22 cellular contexts compared by ENCODE assay signal in the genomic region with DNA sequence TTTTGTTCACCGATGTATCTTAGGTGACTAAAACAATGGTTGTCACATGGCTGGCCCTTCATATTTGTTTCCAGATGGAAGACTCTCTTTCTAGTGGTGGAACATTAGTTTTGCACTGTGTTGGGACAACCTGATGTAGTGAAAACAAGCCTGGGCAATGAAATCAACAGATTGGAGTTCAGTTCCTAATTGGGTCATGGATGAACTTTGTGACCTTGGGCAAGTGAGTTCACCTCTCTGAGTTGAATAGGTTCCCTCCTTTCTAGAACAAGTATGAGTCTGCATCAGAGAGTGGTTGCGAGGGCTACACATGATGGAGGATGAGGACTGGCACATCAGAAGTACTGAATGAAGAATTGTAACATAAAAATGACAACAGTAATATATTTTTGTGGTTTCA. TPM values are rescaled to one million over a fixed set of nuclear protein-coding genes. Genes with fewer than 3 reads are reported as not detected.
DNase-seq lines count a peak whose midpoint lies in the region; TF ChIP-seq lines count a peak whose summit lies in the region.
"Had no signal": no experiment of that assay in that cellular context is flagged by ENCODE, and none has a peak within 500 bp of the region (broad histone marks: within the 10 kb centered on the region; RNA-seq: fewer than 3 reads in every experiment).

No MANE protein-coding gene starts in this region.

- DNase-seq in activated naive CD4-positive, alpha-beta T cell treated with anti-CD3 and anti-CD28 coated beads, Interleukin-2, amount 10 ng/mL, durations not matched to agents 7 days and 5 days, result no peak
- DNase-seq in mesothelial cell of epicardium (ENCODE audit: low spot score in 2 of 2, unreplicated experiment in 2 of 2), result no peak
- no peak for DNase-seq in type B pancreatic cell (ENCODE audit: extremely low spot score, unreplicated experiment)
- DNase-seq in NCI-H1105 treated with DMSO at 0.1 percent for 48 hours (lab: John Stamatoyannopoulos, UW), result no peak
- DNase-seq in germinal center (ENCODE audit: low spot score), result no peak
- DNase-seq in DMS79 (lab: John Stamatoyannopoulos, UW), result no peak
- DNase-seq: COR-L47; EL; GDM1; Karpas-422; NCI-H1092 treated with DMSO at 0.1 percent for 48 hours; NCI-H1436 treated with DMSO at 0.1 percent for 48 hours; NCI-H1930; NCI-H446 treated with DMSO at 0.1 percent for 48 hours; NCI-H526; NCI-H82; NK-92 treated with Interleukin-12 subunit alpha and Interleukin-12 subunit beta, amount 100 ng/mL, for 24 hours; PC-3; SK-N-SH had no signal

- H3K9me3 Mint-ChIP-seq in activated naive CD4-positive, alpha-beta T cell treated with anti-CD3 and anti-CD28 coated beads, Interleukin-2, amount 50 U/mL, for 24 hours, result no peaks in the 10 kb centered on the region
- H3K9me3 Mint-ChIP-seq in activated naive CD4-positive, alpha-beta T cell treated with anti-CD3 and anti-CD28 coated beads, Interleukin-2, amount 10 ng/mL, durations not matched to agents 7 days and 5 days, result peaks cover 18% of the 10 kb centered on the region
- H3K9me3 Mint-ChIP-seq in brain (peaks cover 0 to 2% (median 0%) of the 10 kb centered on the region in 5 experiments), mesothelial cell of epicardium (no peaks in the 10 kb centered on the region), type B pancreatic cell (no peaks in the 10 kb centered on the region)

- H3K4me1 Mint-ChIP-seq in activated naive CD4-positive, alpha-beta T cell treated with anti-CD3 and anti-CD28 coated beads, Interleukin-2, amount 50 U/mL, for 24 hours, result peaks cover 30% of the 10 kb centered on the region
- peaks cover 14% of the 10 kb centered on the region for H3K4me1 Mint-ChIP-seq in activated naive CD4-positive, alpha-beta T cell treated with anti-CD3 and anti-CD28 coated beads, Interleukin-2, amount 10 ng/mL, durations not matched to agents 7 days and 5 days
- H3K4me1 Mint-ChIP-seq in brain, result peaks cover 27% of the 10 kb centered on the region
- H3K4me1 Mint-ChIP-seq in mesothelial cell of epicardium, result peaks cover 44% of the 10 kb centered on the region
- peaks cover 24% of the 10 kb centered on the region for H3K4me1 Mint-ChIP-seq in type B pancreatic cell (ENCODE audit: unreplicated experiment)

- H3K36me3 Mint-ChIP-seq in activated naive CD4-positive, alpha-beta T cell treated with anti-CD3 and anti-CD28 coated beads, Interleukin-2, amount 50 U/mL, for 24 hours, result no peaks in the 10 kb centered on the region
- H3K36me3 Mint-ChIP-seq in activated naive CD4-positive, alpha-beta T cell treated with anti-CD3 and anti-CD28 coated beads, Interleukin-2, amount 10 ng/mL, durations not matched to agents 7 days and 5 days, result peaks cover 4% of the 10 kb centered on the region
- no peaks in the 10 kb centered on the region for H3K36me3 Mint-ChIP-seq in brain
- no peaks in the 10 kb centered on the region for H3K36me3 Mint-ChIP-seq in mesothelial cell of epicardium
- peaks cover 4% of the 10 kb centered on the region for H3K36me3 Mint-ChIP-seq in type B pancreatic cell

- H3K4me3 Mint-ChIP-seq in activated naive CD4-positive, alpha-beta T cell treated with anti-CD3 and anti-CD28 coated beads, Interleukin-2, amount 50 U/mL, for 24 hours, result no peak overlapping the region
- no peak overlapping the region for H3K4me3 Mint-ChIP-seq in activated naive CD4-positive, alpha-beta T cell treated with anti-CD3 and anti-CD28 coated beads, Interleukin-2, amount 10 ng/mL, durations not matched to agents 7 days and 5 days
- H3K4me3 Mint-ChIP-seq in brain (peak overlapping the region in 3 of 5 experiments; percentile 32 to 43 (median 34)), mesothelial cell of epicardium (no peak overlapping the region), type B pancreatic cell (peak overlapping the region; percentile 26)
- H3K4me3 Mint-ChIP-seq: B cell had no signal

- H3K27ac Mint-ChIP-seq in activated naive CD4-positive, alpha-beta T cell treated with anti-CD3 and anti-CD28 coated beads, Interleukin-2, amount 50 U/mL, for 24 hours, result peak overlapping the region; percentile 20
- no peak overlapping the region for H3K27ac Mint-ChIP-seq in activated naive CD4-positive, alpha-beta T cell treated with anti-CD3 and anti-CD28 coated beads, Interleukin-2, amount 10 ng/mL, durations not matched to agents 7 days and 5 days
- H3K27ac Mint-ChIP-seq in brain, result no peak overlapping the region
- peak overlapping the region; percentile 15 for H3K27ac Mint-ChIP-seq in mesothelial cell of epicardium
- no peak overlapping the region for H3K27ac Mint-ChIP-seq in type B pancreatic cell
- H3K27ac Mint-ChIP-seq: B cell had no signal

- CTCF ChIA-PET in activated naive CD4-positive, alpha-beta T cell treated with anti-CD3 and anti-CD28 coated beads, Interleukin-2, amount 10 ng/mL, durations not matched to agents 7 days and 5 days (lab: Charles Lee), result no interaction called here

- H3K27me3 Mint-ChIP-seq in activated naive CD4-positive, alpha-beta T cell treated with anti-CD3 and anti-CD28 coated beads, Interleukin-2, amount 50 U/mL, for 24 hours, result no peaks in the 10 kb centered on the region
- H3K27me3 Mint-ChIP-seq in activated naive CD4-positive, alpha-beta T cell treated with anti-CD3 and anti-CD28 coated beads, Interleukin-2, amount 10 ng/mL, durations not matched to agents 7 days and 5 days, result peaks cover 87% of the 10 kb centered on the region
- peaks cover 52% of the 10 kb centered on the region for H3K27me3 Mint-ChIP-seq in brain
- peaks cover 2% of the 10 kb centered on the region for H3K27me3 Mint-ChIP-seq in mesothelial cell of epicardium (ENCODE audit: low read depth)
- peaks cover 45% of the 10 kb centered on the region for H3K27me3 Mint-ChIP-seq in type B pancreatic cell

- no peak for TF ChIP-seq CTCF in brain (conservative IDR thresholded peaks at IDR 0.05)
- TF ChIP-seq CTCF in mesothelial cell of epicardium (IDR thresholded peaks at IDR 0.05; ENCODE audit: unreplicated experiment), result no peak
- TF ChIP-seq CTCF in type B pancreatic cell (conservative IDR thresholded peaks at IDR 0.05), result no peak

RNA-seq across cellular contexts. Expression of gene NKD1, which starts 2.1 kb away (rescaled TPM):
- polyA plus RNA-seq in brain (ENCODE audit: insufficient read depth, low read depth, low replicate concordance), result 3.0 TPM
- 60.1 to 63.0 TPM (median 61.5 TPM) in 3 replicates for total RNA-seq in mesothelial cell of epicardium
- 33.8 and 43.2 TPM in 2 replicates for total RNA-seq in type B pancreatic cell (ENCODE audit: low replicate concordance)

Comparison
In these comparisons a context has a peak if more than half of its experiments do, and no peak if none do; other contexts are left out.
1. H3K27ac Mint-ChIP-seq: peak in activated naive CD4-positive, alpha-beta T cell treated with anti-CD3 and anti-CD28 coated beads, Interleukin-2, amount 50 U/mL, for 24 hours (single experiment) and mesothelial cell of epicardium (single experiment); none in activated naive CD4-positive, alpha-beta T cell treated with anti-CD3 and anti-CD28 coated beads, Interleukin-2, amount 10 ng/mL, durations not matched to agents 7 days and 5 days (single experiment), brain (0 of 5) and type B pancreatic cell (single experiment).
2. H3K4me3 Mint-ChIP-seq: peak in brain (3 of 5) and type B pancreatic cell (single experiment); none in activated naive CD4-positive, alpha-beta T cell treated with anti-CD3 and anti-CD28 coated beads, Interleukin-2, amount 50 U/mL, for 24 hours (single experiment), activated naive CD4-positive, alpha-beta T cell treated with anti-CD3 and anti-CD28 coated beads, Interleukin-2, amount 10 ng/mL, durations not matched to agents 7 days and 5 days (single experiment) and mesothelial cell of epicardium (single experiment).